8 cellular contexts compared by ENCODE assay signal in the genomic region with DNA sequence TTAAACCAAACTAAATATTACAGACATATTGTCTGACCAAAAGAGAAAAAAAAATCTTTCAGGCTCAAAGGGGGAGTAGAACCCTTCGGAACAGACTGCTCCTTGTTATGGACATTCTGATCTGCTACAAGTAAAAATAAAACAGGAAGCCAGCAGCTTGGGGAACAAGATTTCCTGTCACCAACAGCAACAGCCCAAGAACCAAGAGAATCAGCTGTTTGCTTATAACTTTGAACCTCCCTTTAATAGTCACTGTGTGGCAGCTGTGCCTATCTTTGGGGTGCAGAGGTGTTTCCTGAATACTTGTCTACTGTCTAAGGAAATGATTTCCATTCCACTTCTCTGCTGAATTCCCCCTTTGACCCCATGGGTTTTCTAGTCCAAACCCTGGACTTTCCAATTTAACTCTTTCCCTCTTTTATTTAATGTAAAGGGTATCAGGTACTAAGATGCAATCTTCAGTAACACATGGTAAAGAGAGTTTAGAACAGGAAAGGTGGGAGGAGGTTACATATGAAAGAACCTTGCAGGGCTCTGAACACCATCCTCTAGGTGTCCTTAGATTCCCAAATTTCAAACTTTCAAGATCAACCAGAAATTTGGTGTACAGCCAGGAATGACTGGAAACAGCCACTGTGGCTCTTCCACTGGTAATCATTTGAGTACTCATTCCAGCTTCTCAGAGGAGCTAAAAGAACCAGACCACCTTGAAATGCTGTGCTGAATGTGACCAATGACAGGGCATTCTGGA. TPM values are rescaled to one million over a fixed set of nuclear protein-coding genes. Genes with fewer than 3 reads are reported as not detected.
DNase-seq lines count a peak whose midpoint lies in the region; ATAC-seq, FAIRE-seq and TF ChIP-seq lines count a peak whose summit lies in the region.

No MANE protein-coding gene starts in this region.

- H3K4me1 ChIP-seq in endothelial cell of umbilical vein (ENCODE audit: control insufficient read depth, extremely low read depth, insufficient read depth, low read length) (peaks cover 56% of the 10 kb centered on the region), pancreas (peaks cover 16 to 46% (median 24%) of the 10 kb centered on the region in 3 donors)

- H3K9me1 ChIP-seq in endothelial cell of umbilical vein (replicated peaks; ENCODE audit: control insufficient read depth, extremely low read depth, insufficient read depth, low read length) = no peaks in the 10 kb centered on the region

- POLR2A ChIA-PET in endothelial cell of umbilical vein (lab: Charles Lee) = no interaction called here
- POLR2A ChIA-PET in HEK293T (lab: Yijun Ruan, JAX) = interaction anchor here (1.2 kb wide), 1 partner anchor 59 kb away, joined by 4 read pairs; the partner anchor contains the start of gene WASF2

- DNase-seq in SK-MEL-5 (ENCODE audit: low read depth, low spot score) (peak; percentile 33), endothelial cell of umbilical vein (ENCODE audit: low read depth, low spot score) (peak; percentile 77), pancreas (no peak), NCI-H526 treated with DMSO at 0.1 percent for 48 hours (lab: John Stamatoyannopoulos, UW) (no peak), NCI-H2107 (lab: John Stamatoyannopoulos, UW) (no peak), HEK293T (ENCODE audit: extremely low spot score) (no peak)

- TF ChIP-seq CTCF in endothelial cell of umbilical vein (IDR thresholded peaks at IDR 0.05; ENCODE audit: extremely low read depth in 1 of 2, insufficient read depth in 1 of 2, low read depth in 1 of 2, low read length in 2 of 2) (no peak), pancreas (IDR thresholded peaks at IDR 0.05) (no peak)

- 62 to 66% methylated on average over 1 of the region's 1 CpG for WGBS in pancreas, 2 donors

- no peak overlapping the region for H2AFZ ChIP-seq in endothelial cell of umbilical vein (ENCODE audit: low read depth, low read length)

- dilution Hi-C loops in endothelial cell of umbilical vein (cut with MboI; ENCODE audit: extremely low pct_ligation_motif_present, low sequenced_read_pairs) = no loop called here

- no peak for TF ChIP-seq POLR2A in endothelial cell of umbilical vein (IDR thresholded peaks at IDR 0.05; ENCODE audit: low read depth, low read length)

- intact Hi-C loops in endothelial cell of umbilical vein (cut with micrococcal nuclease) (loop anchor here (1.0 kb wide), 1 partner anchor 59 kb away; the partner anchor contains the start of gene WASF2), pancreas (cut with DNase I) (no loop called here)

- H3K27me3 ChIP-seq in endothelial cell of umbilical vein (ENCODE audit: control insufficient read depth in 2 of 2, insufficient read depth in 2 of 2, low read length in 2 of 2) (no peaks in the 10 kb centered on the region), pancreas (no peaks in the 10 kb centered on the region)

- H3K79me2 ChIP-seq in endothelial cell of umbilical vein (ENCODE audit: control insufficient read depth, insufficient read depth, low read length) = peaks cover 53% of the 10 kb centered on the region

- H3K9ac ChIP-seq in endothelial cell of umbilical vein (replicated peaks; ENCODE audit: extremely low read depth, insufficient read depth, low read length) = peak overlapping the region; percentile 53

- H3K9me3 ChIP-seq in endothelial cell of umbilical vein (replicated peaks; ENCODE audit: control insufficient read depth, insufficient read depth, low read length) = no peaks in the 10 kb centered on the region
- no peaks in the 10 kb centered on the region for H3K9me3 ChIP-seq in pancreas

- FAIRE-seq in endothelial cell of umbilical vein (lab: Jason Lieb, UNC) = peak; percentile 83
- no peak for FAIRE-seq in pancreas (lab: Jason Lieb, UNC)

- no TSS peak for BruUV-seq in endothelial cell of umbilical vein (replicated peaks; lab: Mats Ljungman, UMichigan)

- no peaks in the 10 kb centered on the region for H4K20me1 ChIP-seq in endothelial cell of umbilical vein (replicated peaks; ENCODE audit: control insufficient read depth, extremely low read depth, insufficient read depth, low read length)

- H3K27ac ChIP-seq in endothelial cell of umbilical vein (ENCODE audit: insufficient read depth, low read depth, low read length) (peak overlapping the region; percentile 92), pancreas (peak overlapping the region in 2 of 4 donors; percentile 26 to 28)

- in situ Hi-C loops in SK-MEL-5 (cut with HindIII; ENCODE audit: low pct_unique_long_range_greater_than_20kb, low sequenced_read_pairs) = no loop called here

- H3K4me3 ChIP-seq in GM08714 (ENCODE audit: low read length) (peak overlapping the region; percentile 14; the same call in 1 of the 2 replicates), endothelial cell of umbilical vein (replicated peaks in 1 of 3; ENCODE audit: insufficient read depth in 1 of 3, low read depth in 1 of 3, low read length in 3 of 3) (no peak overlapping the region), pancreas (no peak overlapping the region)

- CTCF ChIA-PET in endothelial cell of umbilical vein (lab: Charles Lee) = interaction anchor here (0.7 to 4.9 kb wide), 9 partner anchors 9 to 126 kb away, joined by 3 to 70 read pairs (median 5); partner anchors contain the start of gene WASF2
- CTCF ChIA-PET in HEK293T (lab: Yijun Ruan, JAX) = interaction anchor here (0.8 kb wide), 1 partner anchor 313 kb away, joined by 4 read pairs; no protein-coding TSS in a partner anchor

- peak overlapping the region; percentile 91 for H3K4me2 ChIP-seq in endothelial cell of umbilical vein (ENCODE audit: insufficient read depth, low read length)

- H3K36me3 ChIP-seq in endothelial cell of umbilical vein (ENCODE audit: control insufficient read depth in 2 of 2, extremely low read depth in 1 of 2, insufficient read depth in 2 of 2, low read length in 2 of 2) (peaks cover 6% of the 10 kb centered on the region in 2 experiments), pancreas (peaks cover 0 to 21% (median 10%) of the 10 kb centered on the region in 3 donors)

- ATAC-seq in pancreas (peak in 3 of 4 donors; percentile 11 to 30 (median 27)), HG03342 (IDR thresholded peaks at IDR 0.05; ENCODE audit: unreplicated experiment) (no peak)

RNA-seq across cellular contexts. Expression of gene GPR3, which starts 38.7 kb away (rescaled TPM):
- 1.7 and 2.1 TPM in 2 replicates for total RNA-seq in SK-MEL-5 (2014; rRNA removed; shearing (Covaris generic))
- 9.1 and 12.1 TPM in 2 replicates for polyA plus RNA-seq in SK-MEL-5 (2015; cell fraction: cytosol; rRNA removed)
- polyA plus RNA-seq in SK-MEL-5 (2015; cell fraction: nucleus; rRNA removed) = 6.9 and 14.4 TPM in 2 replicates
- total RNA-seq in endothelial cell of umbilical vein (1.8 and 2.4 TPM in 2 replicates), pancreas (under 1 TPM in 3 of 6 donors, not detected in 3; 0.09 to 0.28 (median 0.21) TPM)
- polyA plus RNA-seq in endothelial cell of umbilical vein (1.8 and 2.2 TPM in 2 replicates), pancreas (under 1 TPM; 0.30 to 0.52 TPM)
- polyA plus RNA-seq in endothelial cell of umbilical vein (2011; cell fraction: cytosol; rRNA removed) = 1.2 and 1.3 TPM in 2 replicates
- polyA plus RNA-seq in endothelial cell of umbilical vein (2011; cell fraction: nucleus; rRNA removed) = 0.60 and 0.65 TPM in 2 replicates
- 1.7 and 2.2 TPM in 2 replicates for polyA plus RNA-seq in endothelial cell of umbilical vein (2012)
- polyA minus RNA-seq in endothelial cell of umbilical vein = 0.24 and 1.6 TPM in 2 replicates
- polyA minus RNA-seq in endothelial cell of umbilical vein (2011; cell fraction: cytosol; rRNA and poly(A)+ RNA removed) = not detected
- 0.24 and 0.43 TPM in 2 replicates for polyA minus RNA-seq in endothelial cell of umbilical vein (2011; cell fraction: nucleus; rRNA and poly(A)+ RNA removed)

RNA-seq across cellular contexts. Expression of gene CD164L2, which starts 47.9 kb away (rescaled TPM):
- not detected in 2 replicates for total RNA-seq in SK-MEL-5 (2014; rRNA removed; shearing (Covaris generic))
- not detected in 2 replicates for polyA plus RNA-seq in SK-MEL-5 (2015; cell fraction: cytosol; rRNA removed)
- polyA plus RNA-seq in SK-MEL-5 (2015; cell fraction: nucleus; rRNA removed) = not detected in 2 replicates
- total RNA-seq in endothelial cell of umbilical vein (not detected in 2 replicates), pancreas (under 1 TPM in 4 of 6 donors, not detected in 2; 0.19 to 0.66 (median 0.44) TPM)
- polyA plus RNA-seq in endothelial cell of umbilical vein (not detected in 2 replicates), pancreas (under 1 TPM; 0.54 to 0.76 TPM)
- polyA plus RNA-seq in endothelial cell of umbilical vein (2011; cell fraction: cytosol; rRNA removed) = not detected in 2 replicates
- not detected in 2 replicates for polyA plus RNA-seq in endothelial cell of umbilical vein (2011; cell fraction: nucleus; rRNA removed)
- not detected in 2 replicates for polyA plus RNA-seq in endothelial cell of umbilical vein (2012)
- 0.30 TPM in 1 of 2 replicates, not detected in the other for polyA minus RNA-seq in endothelial cell of umbilical vein
- not detected for polyA minus RNA-seq in endothelial cell of umbilical vein (2011; cell fraction: cytosol; rRNA and poly(A)+ RNA removed)
- polyA minus RNA-seq in endothelial cell of umbilical vein (2011; cell fraction: nucleus; rRNA and poly(A)+ RNA removed) = not detected in 2 replicates

RNA-seq across cellular contexts. Expression of gene FCN3, which starts 56.5 kb away (rescaled TPM):
- total RNA-seq in SK-MEL-5 (2014; rRNA removed; shearing (Covaris generic)) = not detected in 2 replicates
- polyA plus RNA-seq in SK-MEL-5 (2015; cell fraction: cytosol; rRNA removed) = not detected in 2 replicates
- not detected in 2 replicates for polyA plus RNA-seq in SK-MEL-5 (2015; cell fraction: nucleus; rRNA removed)
- total RNA-seq in endothelial cell of umbilical vein (not detected in 2 replicates), pancreas (1 to 10 TPM in 5 of 6 donors, under 1 TPM in 1; 0.39 to 8.5 (median 2.2) TPM)
- polyA plus RNA-seq in endothelial cell of umbilical vein (0.15 and 0.25 TPM in 2 replicates), pancreas (10 to 100 TPM; 16.9 to 19.7 TPM)
- polyA plus RNA-seq in endothelial cell of umbilical vein (2011; cell fraction: cytosol; rRNA removed) = 0.09 and 0.13 TPM in 2 replicates
- not detected in 2 replicates for polyA plus RNA-seq in endothelial cell of umbilical vein (2011; cell fraction: nucleus; rRNA removed)
- polyA plus RNA-seq in endothelial cell of umbilical vein (2012) = not detected in 2 replicates
- 0.53 TPM in 1 of 2 replicates, not detected in the other for polyA minus RNA-seq in endothelial cell of umbilical vein
- not detected for polyA minus RNA-seq in endothelial cell of umbilical vein (2011; cell fraction: cytosol; rRNA and poly(A)+ RNA removed)
- polyA minus RNA-seq in endothelial cell of umbilical vein (2011; cell fraction: nucleus; rRNA and poly(A)+ RNA removed) = not detected in 2 replicates

RNA-seq across cellular contexts. Expression of gene WASF2, which starts 58.9 kb away (rescaled TPM):
- 9.7 and 11.0 TPM in 2 replicates for total RNA-seq in SK-MEL-5 (2014; rRNA removed; shearing (Covaris generic))
- 44.4 and 54.5 TPM in 2 replicates for polyA plus RNA-seq in SK-MEL-5 (2015; cell fraction: cytosol; rRNA removed)
- polyA plus RNA-seq in SK-MEL-5 (2015; cell fraction: nucleus; rRNA removed) = 14.4 and 22.1 TPM in 2 replicates
- total RNA-seq in endothelial cell of umbilical vein (169 and 172 TPM in 2 replicates), pancreas (10 to 100 TPM; 42.2 to 83.2 (median 54.5) TPM)
- polyA plus RNA-seq in endothelial cell of umbilical vein (75.3 and 76.9 TPM in 2 replicates), pancreas (10 to 100 TPM; 13.5 to 16.1 TPM)
- 78.3 and 83.2 TPM in 2 replicates for polyA plus RNA-seq in endothelial cell of umbilical vein (2011; cell fraction: cytosol; rRNA removed)
- 87.5 and 93.8 TPM in 2 replicates for polyA plus RNA-seq in endothelial cell of umbilical vein (2011; cell fraction: nucleus; rRNA removed)
- 61.5 and 65.7 TPM in 2 replicates for polyA plus RNA-seq in endothelial cell of umbilical vein (2012)
- 104 and 109 TPM in 2 replicates for polyA minus RNA-seq in endothelial cell of umbilical vein
- polyA minus RNA-seq in endothelial cell of umbilical vein (2011; cell fraction: cytosol; rRNA and poly(A)+ RNA removed) = 33.6 TPM
- 64.5 and 67.0 TPM in 2 replicates for polyA minus RNA-seq in endothelial cell of umbilical vein (2011; cell fraction: nucleus; rRNA and poly(A)+ RNA removed)

Comparison
In these comparisons a context has a peak if more than half of its experiments do, and no peak if none do; other contexts are left out.
1. DNase-seq: peak in SK-MEL-5 (single experiment) and endothelial cell of umbilical vein (single experiment); none in pancreas (0 of 6), NCI-H526 treated with DMSO at 0.1 percent for 48 hours (single experiment), NCI-H2107 (single experiment) and HEK293T (single experiment).